Comparison of ENCODE assay signal across 23 cellular contexts in the genomic region with DNA sequence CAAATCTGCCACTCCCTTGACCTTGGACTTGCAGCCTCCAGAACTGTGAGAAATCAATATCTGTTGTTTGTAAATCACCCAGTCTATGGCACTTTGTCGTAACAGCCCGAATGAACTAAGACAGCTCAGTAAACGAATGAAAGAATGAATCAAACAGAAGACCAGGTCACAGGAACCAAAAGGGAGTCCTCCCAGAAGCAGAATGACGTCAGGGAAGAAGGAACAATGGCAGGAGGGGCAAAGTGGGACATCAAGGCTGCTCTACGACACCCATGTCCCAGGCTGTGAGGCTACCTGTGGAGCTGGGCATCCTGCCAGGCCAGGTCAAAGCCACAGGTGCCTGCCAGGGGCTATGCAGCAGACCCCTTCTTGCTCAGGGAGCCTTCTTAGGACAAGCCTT.
DNase-seq lines count a peak whose midpoint lies in the region; TF ChIP-seq lines count a peak whose summit lies in the region.
"Had no signal": no experiment of that assay in that cellular context is flagged by ENCODE, and none has a peak within 500 bp of the region (broad histone marks: within the 10 kb centered on the region; RNA-seq: fewer than 3 reads in every experiment).

No MANE protein-coding gene starts in this region.

- H3K4me3 ChIP-seq in HEK293 (ENCODE audit: low read depth, low read length) (no peak overlapping the region), colonic mucosa (no peak overlapping the region)
- H3K4me3 ChIP-seq: A549; BLaER1 treated with 17β-estradiol and CSF1 and Interleukin-3, amounts not matched to agents 10 nM and 100 nM; GM12878 had no signal

- no peaks in the 10 kb centered on the region for H3K9me3 Mint-ChIP-seq in activated CD4-positive, alpha-beta T cell treated with anti-CD3 and anti-CD28 coated beads, Interleukin-2, amount 10 ng/mL, durations not matched to agents 24 days and 14 days
- H3K9me3 Mint-ChIP-seq in Calu3 (ENCODE audit: low read depth, unreplicated experiment), result peaks cover 4% of the 10 kb centered on the region
- H3K9me3 Mint-ChIP-seq: CD4-positive, alpha-beta T cell; CD8-positive, alpha-beta T cell had no signal

- H3K4me1 ChIP-seq in HEK293 (ENCODE audit: control insufficient read depth, insufficient read depth, low read length) (no peaks in the 10 kb centered on the region), colonic mucosa (no peaks in the 10 kb centered on the region)
- H3K4me1 ChIP-seq: A549; BLaER1 treated with 17β-estradiol and CSF1 and Interleukin-3, amounts not matched to agents 10 nM and 100 nM; Caco-2 had no signal

- no peak overlapping the region for H3K9ac ChIP-seq in colonic mucosa (ENCODE audit: low read depth in 2 of 2, low read length in 2 of 2)
- H3K9ac ChIP-seq: BLaER1 treated with 17β-estradiol and CSF1 and Interleukin-3, amounts not matched to agents 10 nM and 100 nM had no signal

- H3K27me3 Mint-ChIP-seq in activated CD4-positive, alpha-beta T cell treated with anti-CD3 and anti-CD28 coated beads, Interleukin-2, amount 10 ng/mL, durations not matched to agents 24 days and 14 days, result peaks cover 3% of the 10 kb centered on the region
- H3K27me3 Mint-ChIP-seq in Calu3 (ENCODE audit: unreplicated experiment), result peaks cover 9% of the 10 kb centered on the region
- H3K27me3 Mint-ChIP-seq: B cell had no signal

- POLR2A ChIA-PET in HEK293 (lab: Yijun Ruan, JAX), result no interaction called here

- no peaks in the 10 kb centered on the region for H3K36me3 ChIP-seq in HEK293 (ENCODE audit: control insufficient read depth in 2 of 2, insufficient read depth in 1 of 2, low read length in 2 of 2)
- H3K36me3 ChIP-seq in colonic mucosa, result no peaks in the 10 kb centered on the region
- H3K36me3 ChIP-seq: BLaER1 treated with 17β-estradiol and CSF1 and Interleukin-3, amounts not matched to agents 10 nM and 100 nM had no signal

- no peak overlapping the region for H3K27ac ChIP-seq in HEK293 (ENCODE audit: extremely low read depth, low read depth, low read length)
- H3K27ac ChIP-seq in colonic mucosa, result no peak overlapping the region
- H3K27ac ChIP-seq: 22Rv1; A549; BLaER1 treated with 17β-estradiol and CSF1 and Interleukin-3, amounts not matched to agents 10 nM and 100 nM; C4-2B had no signal

- BruUV-seq in Calu3 (replicated peaks; lab: Mats Ljungman, UMichigan), result no TSS peak

- no peaks in the 10 kb centered on the region for H3K36me3 Mint-ChIP-seq in activated CD4-positive, alpha-beta T cell treated with anti-CD3 and anti-CD28 coated beads, Interleukin-2, amount 10 ng/mL, durations not matched to agents 24 days and 14 days (ENCODE audit: low read depth)
- H3K36me3 Mint-ChIP-seq in Calu3 (ENCODE audit: insufficient read depth, unreplicated experiment), result no peaks in the 10 kb centered on the region
- H3K36me3 Mint-ChIP-seq: CD8-positive, alpha-beta T cell had no signal

- H3K27me3 ChIP-seq in colonic mucosa, result no peaks in the 10 kb centered on the region
- H3K27me3 ChIP-seq: BLaER1 treated with 17β-estradiol and CSF1 and Interleukin-3, amounts not matched to agents 10 nM and 100 nM had no signal

- H3K9me3 ChIP-seq in HEK293 (ENCODE audit: control insufficient read depth, insufficient read depth, low read depth, low read length) (no peaks in the 10 kb centered on the region; the same call in 1 of the 2 replicates), colonic mucosa (no peaks in the 10 kb centered on the region)

- no peak overlapping the region for H3K4me3 Mint-ChIP-seq in activated CD4-positive, alpha-beta T cell treated with anti-CD3 and anti-CD28 coated beads, Interleukin-2, amount 10 ng/mL, durations not matched to agents 24 days and 14 days
- H3K4me3 Mint-ChIP-seq in Calu3 (ENCODE audit: low read depth, unreplicated experiment), result no peak overlapping the region
- H3K4me3 Mint-ChIP-seq: B cell; CD4-positive, alpha-beta T cell; CD8-positive, alpha-beta T cell had no signal

- TF ChIP-seq CTCF in HEK293 (tag by site-specific recombination; IDR thresholded peaks at IDR 0.05) (no peak), Calu3 (IDR thresholded peaks at IDR 0.05; ENCODE audit: unreplicated experiment) (no peak), colonic mucosa (IDR thresholded peaks at IDR 0.05) (no peak)

- DNase-seq in activated CD4-positive, alpha-beta T cell treated with anti-CD3 and anti-CD28 coated beads, Interleukin-2, amount 10 ng/mL, durations not matched to agents 24 days and 14 days, result peak; percentile 26
- DNase-seq in activated CD4-positive, alpha-beta T cell treated with anti-CD3 and anti-CD28 coated beads for 48 hours, result no peak
- DNase-seq in mucosa of gallbladder (ENCODE audit: low spot score) (peak; percentile 43), Calu3 (no peak), colonic mucosa (no peak)
- DNase-seq: AML-193; Caco-2; CD4-positive, alpha-beta T cell; CD8-positive, alpha-beta T cell; DMS 273 treated with DMSO at 0.1 percent for 48 hours; DMS153; DMS53; DMS79; DND-41; EL; GDM1 had no signal

- H3K4me1 Mint-ChIP-seq in activated CD4-positive, alpha-beta T cell treated with anti-CD3 and anti-CD28 coated beads, Interleukin-2, amount 10 ng/mL, durations not matched to agents 24 days and 14 days, result no peaks in the 10 kb centered on the region
- H3K4me1 Mint-ChIP-seq in Calu3 (ENCODE audit: low read depth, unreplicated experiment), result no peaks in the 10 kb centered on the region
- H3K4me1 Mint-ChIP-seq: B cell had no signal

- H3K27ac Mint-ChIP-seq in activated CD4-positive, alpha-beta T cell treated with anti-CD3 and anti-CD28 coated beads, Interleukin-2, amount 10 ng/mL, durations not matched to agents 24 days and 14 days, result no peak overlapping the region
- no peak overlapping the region for H3K27ac Mint-ChIP-seq in Calu3 (ENCODE audit: unreplicated experiment)
- H3K27ac Mint-ChIP-seq: B cell; CD4-positive, alpha-beta T cell; CD8-positive, alpha-beta T cell had no signal

- intact Hi-C loops in activated CD4-positive, alpha-beta T cell treated with anti-CD3 and anti-CD28 coated beads, Interleukin-2, amount 10 ng/mL, durations not matched to agents 24 days and 14 days (cut with micrococcal nuclease), result no loop called here
- intact Hi-C loops in Calu3 (cut with micrococcal nuclease; ENCODE audit: unreplicated experiment) (no loop called here), colonic mucosa (cut with DNase I) (no loop called here)

- CTCF ChIA-PET in HEK293 (lab: Yijun Ruan, JAX), result interaction anchor here (0.6 kb wide), 1 partner anchor 72 kb away, joined by 4 read pairs; no protein-coding TSS in a partner anchor
- CTCF ChIA-PET in Calu3 (lab: Charles Lee), result no interaction called here

TF ChIP-seq in HEK293, 187 proteins besides CTCF, POLR2A, EP300 and RAD21:
- no peak for TF ChIP-seq ZNF239 (tag by site-specific recombination; IDR thresholded peaks at IDR 0.05)
- no peak for TF ChIP-seq ZNF324 (tag by site-specific recombination; IDR thresholded peaks at IDR 0.05)
- TF ChIP-seq, protein P1, sequence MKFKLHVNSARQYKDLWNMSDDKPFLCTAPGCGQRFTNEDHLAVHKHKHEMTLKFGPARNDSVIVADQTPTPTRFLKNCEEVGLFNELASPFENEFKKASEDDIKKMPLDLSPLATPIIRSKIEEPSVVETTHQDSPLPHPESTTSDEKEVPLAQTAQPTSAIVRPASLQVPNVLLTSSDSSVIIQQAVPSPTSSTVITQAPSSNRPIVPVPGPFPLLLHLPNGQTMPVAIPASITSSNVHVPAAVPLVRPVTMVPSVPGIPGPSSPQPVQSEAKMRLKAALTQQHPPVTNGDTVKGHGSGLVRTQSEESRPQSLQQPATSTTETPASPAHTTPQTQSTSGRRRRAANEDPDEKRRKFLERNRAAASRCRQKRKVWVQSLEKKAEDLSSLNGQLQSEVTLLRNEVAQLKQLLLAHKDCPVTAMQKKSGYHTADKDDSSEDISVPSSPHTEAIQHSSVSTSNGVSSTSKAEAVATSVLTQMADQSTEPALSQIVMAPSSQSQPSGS (tag by site-specific recombination; IDR thresholded peaks at IDR 0.05; ENCODE audit: low read depth), result 0 out of 2 replicates have a peak, but pooled peaks have one; percentile 3

Comparison
In these comparisons a context has a peak if more than half of its experiments do, and no peak if none do; other contexts are left out.
1. DNase-seq: peak in activated CD4-positive, alpha-beta T cell treated with anti-CD3 and anti-CD28 coated beads, Interleukin-2, amount 10 ng/mL, durations not matched to agents 24 days and 14 days (single experiment) and mucosa of gallbladder (single experiment); none in activated CD4-positive, alpha-beta T cell treated with anti-CD3 and anti-CD28 coated beads for 48 hours (single experiment), Calu3 (single experiment) and colonic mucosa (single experiment).